Comparison of ENCODE assay signal across 13 cellular contexts in the genomic region with DNA sequence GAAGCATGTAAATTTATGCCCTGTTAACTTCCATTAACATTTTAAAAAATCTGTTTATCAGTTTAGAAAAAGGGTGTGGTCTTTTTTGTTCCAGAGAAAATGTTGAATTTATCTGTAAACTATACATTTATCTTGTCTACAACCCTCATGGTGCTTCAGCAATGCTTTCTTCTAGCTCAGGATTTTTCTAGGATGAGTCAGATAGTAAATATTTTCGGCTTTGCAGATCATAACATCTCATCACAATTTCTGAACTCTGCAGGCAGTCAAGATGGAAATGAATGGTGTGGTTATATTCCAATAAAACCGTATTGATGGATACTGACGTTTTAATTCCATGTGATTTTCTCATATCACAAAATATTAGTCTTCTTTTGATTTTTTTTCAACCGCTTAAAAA.
"Had no signal": no experiment of that assay in that cellular context is flagged by ENCODE, and none has a peak within 500 bp of the region (broad histone marks: within the 10 kb centered on the region; RNA-seq: fewer than 3 reads in every experiment).

No MANE protein-coding gene starts in this region.

- H3K9me3 ChIP-seq: ascending aorta, gastroesophageal sphincter, sigmoid colon, testis had no signal

- H3K36me3 ChIP-seq: ascending aorta, gastroesophageal sphincter, sigmoid colon had no signal

- ATAC-seq: activated CD8-positive, alpha-beta memory T cell treated with anti-CD3 and anti-CD28 coated beads, Interleukin-2, amount 10 ng/mL, durations not matched to agents 7 days and 5 days; gastroesophageal sphincter had no signal

- H3K4me1 ChIP-seq: ascending aorta, gastroesophageal sphincter, sigmoid colon, testis had no signal

- H3K27me3 ChIP-seq: ascending aorta, testis had no signal

- H3K27ac ChIP-seq: ascending aorta, gastroesophageal sphincter, sigmoid colon, testis had no signal

- H3K4me3 ChIP-seq: ascending aorta, gastroesophageal sphincter, sigmoid colon, testis had no signal

- DNase-seq: activated CD4-positive, alpha-beta T cell treated with anti-CD3 and anti-CD28 coated beads for 1 hour; activated CD4-positive, alpha-beta T cell treated with anti-CD3 and anti-CD28 coated beads, Interleukin-2, amount 50 U/mL, for 48 hours; activated CD8-positive, alpha-beta memory T cell treated with anti-CD3 and anti-CD28 coated beads, Interleukin-2, amount 10 ng/mL, durations not matched to agents 7 days and 5 days; activated gamma-delta T cell treated with Interleukin-2 at 50 U/mL for 16 hours; activated naive CD8-positive, alpha-beta T cell treated with anti-CD3 and anti-CD28 coated beads, Interleukin-2, amount 10 ng/mL, durations not matched to agents 7 days and 5 days; activated T-cell treated with anti-CD3 and anti-CD28 coated beads, Interleukin-2, amount 50 U/mL, for 48 hours; sigmoid colon; stimulated activated CD4-positive, alpha-beta T cell treated with anti-CD3 and anti-CD28 coated beads, Interleukin-4, amount 100 ng/mL, for 24 hours; T-helper 9 cell; testis had no signal

- FAIRE-seq: keratinocyte had no signal
